27 cellular contexts compared by ENCODE assay signal in genomic region chr5:115191439-115192031, GRCh38.
"Had no signal": no experiment of that assay in that cellular context is flagged by ENCODE, and none has a peak within 500 bp of the region (broad histone marks: within the 10 kb centered on the region; RNA-seq: fewer than 3 reads in every experiment).

No MANE protein-coding gene starts in this region.

- H3K4me3 Mint-ChIP-seq: endodermal cell; memory B cell; naive B cell; natural killer cell treated with Interleukin-12 subunit alpha and Interleukin-12 subunit beta and Interleukin-15 and Interleukin-18, amount 100 ng/mL, for 72 hours; neural crest cell; stimulated activated memory B cell treated with anti-CD40 and anti-IgM and Interleukin-4, amounts not matched to agents 10 μg/mL and 1 μg/mL and 100 μg/mL, for 72 hours had no signal

- ATAC-seq: esophagus mucosa; gastrocnemius medialis; left cardiac atrium; left ventricle myocardium superior; natural killer cell treated with Interleukin-12 subunit alpha and Interleukin-12 subunit beta and Interleukin-15 and Interleukin-18, amount 100 ng/mL, for 72 hours; stimulated activated memory B cell treated with anti-CD40 and anti-IgM and Interleukin-4, amounts not matched to agents 10 μg/mL and 1 μg/mL and 100 μg/mL, for 72 hours; stimulated activated naive CD8-positive, alpha-beta T cell treated with anti-CD3 and anti-CD28 coated beads, Interleukin-15, Interleukin-2, amounts not matched to agents 100 U/mL and 50 U/mL, for 24 hours had no signal

- H3K4me1 Mint-ChIP-seq: memory B cell; naive B cell; neural crest cell; stimulated activated memory B cell treated with anti-CD40 and anti-IgM and Interleukin-4, amounts not matched to agents 10 μg/mL and 1 μg/mL and 100 μg/mL, for 72 hours had no signal

- H3K36me3 Mint-ChIP-seq: memory B cell; natural killer cell treated with Interleukin-12 subunit alpha and Interleukin-12 subunit beta and Interleukin-15 and Interleukin-18, amount 100 ng/mL, for 72 hours; stimulated activated memory B cell treated with anti-CD40 and anti-IgM and Interleukin-4, amounts not matched to agents 10 μg/mL and 1 μg/mL and 100 μg/mL, for 72 hours had no signal

- H3K27ac ChIP-seq: dorsolateral prefrontal cortex, epithelial cell of prostate, gastrocnemius medialis, neutrophil, parathyroid adenoma, sigmoid colon, spleen, testis, tibial artery had no signal

- H3K9ac ChIP-seq: parathyroid adenoma had no signal

- H3K4me3 ChIP-seq: dorsolateral prefrontal cortex, gastrocnemius medialis, lung, sigmoid colon, spleen, testis, tibial artery had no signal

- H3K27me3 ChIP-seq: gastrocnemius medialis, spleen, testis, tibial artery had no signal

- H3K9me3 Mint-ChIP-seq: endodermal cell; memory B cell; naive B cell; natural killer cell treated with Interleukin-12 subunit alpha and Interleukin-12 subunit beta and Interleukin-15 and Interleukin-18, amount 100 ng/mL, for 72 hours; neural crest cell; stimulated activated memory B cell treated with anti-CD40 and anti-IgM and Interleukin-4, amounts not matched to agents 10 μg/mL and 1 μg/mL and 100 μg/mL, for 72 hours had no signal

- H3K9me3 ChIP-seq: gastrocnemius medialis, neutrophil, sigmoid colon, spleen, testis, tibial artery had no signal

- DNase-seq: cortex of kidney; dorsolateral prefrontal cortex; effector CD8-positive, alpha-beta T cell; endodermal cell; foreskin fibroblast; gastrocnemius medialis; head of caudate nucleus; left cardiac atrium; left ventricle myocardium superior; naive B cell; sigmoid colon; spleen; stimulated activated CD4-positive, alpha-beta T cell treated with anti-CD3 and anti-CD28 coated beads, Interleukin-4, amount 100 ng/mL, for 4 hours; stimulated activated naive CD8-positive, alpha-beta T cell treated with anti-CD3 and anti-CD28 coated beads, Interleukin-15, Interleukin-2, amounts not matched to agents 100 U/mL and 50 U/mL, for 24 hours; substantia nigra; testis; tibial artery had no signal

- H3K4me1 ChIP-seq: gastrocnemius medialis, parathyroid adenoma, sigmoid colon, spleen, testis had no signal

- H3K36me3 ChIP-seq: gastrocnemius medialis, neutrophil, sigmoid colon, tibial artery had no signal

- H3K27ac Mint-ChIP-seq: endodermal cell; memory B cell; natural killer cell treated with Interleukin-12 subunit alpha and Interleukin-12 subunit beta and Interleukin-15 and Interleukin-18, amount 100 ng/mL, for 72 hours; progenitor cell of endocrine pancreas; stimulated activated memory B cell treated with anti-CD40 and anti-IgM and Interleukin-4, amounts not matched to agents 10 μg/mL and 1 μg/mL and 100 μg/mL, for 72 hours had no signal
